In genomic region chr10:100347568-100348195, GRCh38 we compare ENCODE assay signal across 8 cellular contexts. TPM values are rescaled to one million over a fixed set of nuclear protein-coding genes. Genes with fewer than 3 reads are reported as not detected.
DNase-seq lines count a peak whose midpoint lies in the region; ATAC-seq and TF ChIP-seq lines count a peak whose summit lies in the region.

No MANE protein-coding gene starts in this region.

- POLR2A ChIA-PET in PC-3 (lab: Charles Lee; ENCODE audit: unreplicated experiment) (interaction anchor here (0.7 kb wide), 1 partner anchor 59 kb away, joined by 4 read pairs; no protein-coding TSS in a partner anchor), GM10248 (lab: Yijun Ruan, JAX) (interaction anchor here (2.3 kb wide), 1 partner anchor 21 kb away, joined by 7 read pairs; no protein-coding TSS in a partner anchor)
- POLR2A ChIA-PET in naive thymus-derived CD4-positive, alpha-beta T cell (lab: Charles Lee) = interaction anchor here (0.6 to 2.2 kb wide), 5 partner anchors 10 to 187 kb away, joined by 3 to 10 read pairs (median 4); partner anchors contain the start of gene HIF1AN

- ATAC-seq in PC-3 = no peak
- no peak for ATAC-seq in naive thymus-derived CD4-positive, alpha-beta T cell
- no peak for ATAC-seq in GM19463 (IDR thresholded peaks at IDR 0.05; ENCODE audit: unreplicated experiment)

- peak; percentile 22 for DNase-seq in SKM-1 treated with dmso at 0.1 percent for 144 hours (lab: John Stamatoyannopoulos, UW; ENCODE audit: unreplicated experiment)
- no peak for DNase-seq in SKM-1 (lab: John Stamatoyannopoulos, UW; ENCODE audit: unreplicated experiment)
- no peak for DNase-seq in PC-3
- DNase-seq in endodermal cell = no peak
- no peak for DNase-seq in naive thymus-derived CD4-positive, alpha-beta T cell
- DNase-seq in GM10248 (ENCODE audit: extremely low spot score) = no peak
- no peak for DNase-seq in hepatic stellate cell (ENCODE audit: low spot score)

- TSS peak; percentile 44 for BruUV-seq in PC-3 (replicated peaks; lab: Mats Ljungman, UMichigan)

- peaks cover 48% of the 10 kb centered on the region for H3K36me3 Mint-ChIP-seq in endodermal cell (ENCODE audit: low read depth)
- peaks cover 6 to 44% (median 7%) of the 10 kb centered on the region in 5 donors for H3K36me3 Mint-ChIP-seq in naive thymus-derived CD4-positive, alpha-beta T cell

- H3F3A ChIP-seq in PC-3 (ENCODE audit: low read length, unreplicated experiment) = no peaks in the 10 kb centered on the region

- WGBS in endodermal cell (ENCODE audit: insufficient coverage in 1 of 2, insufficient read length in 1 of 2), 2 experiments = 0 to 1% methylated on average over 13 to 31 of the region's 32 CpGs

- H3K9me3 ChIP-seq in PC-3 (ENCODE audit: low read length) (no peaks in the 10 kb centered on the region), endodermal cell (ENCODE audit: control insufficient read depth, low read length) (no peaks in the 10 kb centered on the region)
- no peaks in the 10 kb centered on the region for H3K9me3 ChIP-seq in naive thymus-derived CD4-positive, alpha-beta T cell (ENCODE audit: control insufficient read depth in 2 of 3, low read length in 3 of 3)

- no peaks in the 10 kb centered on the region for H3K27me3 ChIP-seq in PC-3 (ENCODE audit: low read length)
- H3K27me3 ChIP-seq in endodermal cell (ENCODE audit: control insufficient read depth, insufficient read depth, low read length, poor library complexity, severe bottlenecking) = no peaks in the 10 kb centered on the region
- no peaks in the 10 kb centered on the region for H3K27me3 ChIP-seq in naive thymus-derived CD4-positive, alpha-beta T cell (ENCODE audit: control insufficient read depth in 2 of 2, insufficient read depth in 2 of 2, low read length in 2 of 2)

- peak overlapping the region; percentile 100 for H3K4me3 Mint-ChIP-seq in endodermal cell
- H3K4me3 Mint-ChIP-seq in naive thymus-derived CD4-positive, alpha-beta T cell = peak overlapping the region; percentile 84 to 98 (median 90)

- no peak for TF ChIP-seq CTCF in PC-3 (conservative IDR thresholded peaks at IDR 0.05; ENCODE audit: low read depth, low read length)
- TF ChIP-seq CTCF in endodermal cell (conservative IDR thresholded peaks at IDR 0.05) = no peak
- no peak for TF ChIP-seq CTCF in GM10248 (IDR thresholded peaks at IDR 0.05; ENCODE audit: control extremely low read depth, extremely low read depth, low read depth, missing control alignments)

- H3K27ac Mint-ChIP-seq in endodermal cell = peak overlapping the region; percentile 94
- H3K27ac Mint-ChIP-seq in naive thymus-derived CD4-positive, alpha-beta T cell = peak overlapping the region in 8 of 9 donors; percentile 14 to 87 (median 61)

- peaks cover 53% of the 10 kb centered on the region for H3K79me2 ChIP-seq in PC-3 (ENCODE audit: low read length)

- H3K9me2 ChIP-seq in PC-3 (replicated peaks; ENCODE audit: low read length) = no peaks in the 10 kb centered on the region

- H3K4me1 ChIP-seq in PC-3 (ENCODE audit: insufficient read depth, low read length) = peaks cover 28% of the 10 kb centered on the region
- peaks cover 18% of the 10 kb centered on the region for H3K4me1 ChIP-seq in endodermal cell (ENCODE audit: control insufficient read depth, insufficient read depth, low read length)
- H3K4me1 ChIP-seq in naive thymus-derived CD4-positive, alpha-beta T cell (ENCODE audit: control insufficient read depth in 2 of 2, insufficient read depth in 2 of 2, low read length in 2 of 2) = peaks cover 5 to 10% of the 10 kb centered on the region in 2 donors

- peaks cover 46% of the 10 kb centered on the region for H3K4me1 Mint-ChIP-seq in endodermal cell
- H3K4me1 Mint-ChIP-seq in naive thymus-derived CD4-positive, alpha-beta T cell = peaks cover 15 to 69% (median 27%) of the 10 kb centered on the region in 7 donors

- H2AFZ ChIP-seq in PC-3 (ENCODE audit: low read length) = peak overlapping the region; percentile 40; the same call in 1 of the 2 replicates

- CTCF ChIA-PET in PC-3 (lab: Charles Lee) (no interaction called here), GM10248 (lab: Yijun Ruan, JAX) (interaction anchor here (1.5 to 12.6 kb wide), 4 partner anchors 10 to 85 kb away, joined by 3 to 147 read pairs (median 30); partner anchors contain the start of gene PKD2L1)
- CTCF ChIA-PET in naive thymus-derived CD4-positive, alpha-beta T cell (lab: Charles Lee) = interaction anchor here (0.7 to 1.3 kb wide), 2 partner anchors 23 to 167 kb away, joined by 3 to 7 read pairs; no protein-coding TSS in a partner anchor

- intact Hi-C loops in PC-3 (cut with micrococcal nuclease) = loop anchor here (1.0 to 5.0 kb wide), 4 partner anchors 23 to 175 kb away; no protein-coding TSS in a partner anchor
- intact Hi-C loops in naive thymus-derived CD4-positive, alpha-beta T cell (cut with micrococcal nuclease) = loop anchor here (1.0 to 2.0 kb wide), 4 partner anchors 26 to 164 kb away; partner anchors contain the start of gene BLOC1S2 (in 1 of the 2)

- H3K4me3 ChIP-seq in PC-3 (ENCODE audit: low read length) = peak overlapping the region; percentile 96
- H3K4me3 ChIP-seq in endodermal cell (ENCODE audit: low read length) = peak overlapping the region; percentile 96
- peak overlapping the region; percentile 67 for H3K4me3 ChIP-seq in naive thymus-derived CD4-positive, alpha-beta T cell (ENCODE audit: low read length)

- H3K36me3 ChIP-seq in PC-3 (ENCODE audit: low read depth, low read length) (peaks cover 45% of the 10 kb centered on the region), endodermal cell (ENCODE audit: control insufficient read depth, insufficient read depth, low read length) (peaks cover 46% of the 10 kb centered on the region)
- peaks cover 0 to 8% (median 0%) of the 10 kb centered on the region in 3 experiments for H3K36me3 ChIP-seq in naive thymus-derived CD4-positive, alpha-beta T cell (ENCODE audit: control insufficient read depth in 2 of 3, insufficient read depth in 3 of 3, low read length in 3 of 3)

- no peaks in the 10 kb centered on the region for H3K27me3 Mint-ChIP-seq in endodermal cell (ENCODE audit: insufficient read depth)
- peaks cover 0 to 8% (median 0%) of the 10 kb centered on the region in 5 donors for H3K27me3 Mint-ChIP-seq in naive thymus-derived CD4-positive, alpha-beta T cell

- peak overlapping the region; percentile 90 for H3K4me2 ChIP-seq in PC-3 (ENCODE audit: low read length)

- H3K9me3 Mint-ChIP-seq in endodermal cell = no peaks in the 10 kb centered on the region
- no peaks in the 10 kb centered on the region for H3K9me3 Mint-ChIP-seq in naive thymus-derived CD4-positive, alpha-beta T cell

- H3K27ac ChIP-seq in PC-3 (ENCODE audit: low read length) (no peak overlapping the region), endodermal cell (ENCODE audit: low read depth, low read length) (peak overlapping the region; percentile 33)
- H3K27ac ChIP-seq in naive thymus-derived CD4-positive, alpha-beta T cell (ENCODE audit: low read depth, low read length) = no peak overlapping the region

- H3K9ac ChIP-seq in PC-3 (ENCODE audit: low read length) (peak overlapping the region; percentile 87), endodermal cell (ENCODE audit: extremely low read depth, low read length, poor library complexity, severe bottlenecking) (peak overlapping the region; percentile 82)

- H4K20me1 ChIP-seq in PC-3 (ENCODE audit: low read length) = peaks cover 38% of the 10 kb centered on the region

RNA-seq across cellular contexts. Expression of gene SCD, which starts 0.6 kb away (rescaled TPM):
- total RNA-seq in PC-3 (2014; rRNA removed) (116 and 121 TPM in 2 replicates), endodermal cell (100 to 1,000 TPM; 369 to 442 TPM)
- polyA plus RNA-seq in endodermal cell (2013, experiment 1 of 2) = 672 TPM
- 688 TPM for polyA plus RNA-seq in endodermal cell (2013, experiment 2 of 2)
- 100 to 1,000 TPM in 1 of 5 experiments, 1 to 10 TPM in 4; 1.1 to 121 (median 2.3) TPM for total RNA-seq in naive thymus-derived CD4-positive, alpha-beta T cell
- polyA plus RNA-seq in naive thymus-derived CD4-positive, alpha-beta T cell = 1 to 10 TPM; 1.0 to 2.7 TPM

RNA-seq across cellular contexts. Expression of gene PKD2L1, which starts 17.7 kb away (rescaled TPM):
- not detected in 2 replicates for total RNA-seq in PC-3 (2014; rRNA removed)
- total RNA-seq in endodermal cell = not detected
- polyA plus RNA-seq in endodermal cell (2013, experiment 1 of 2) = 0.11 TPM
- polyA plus RNA-seq in endodermal cell (2013, experiment 2 of 2) = 0.58 TPM
- total RNA-seq in naive thymus-derived CD4-positive, alpha-beta T cell = under 1 TPM in 1 of 5 experiments, not detected in 4; 0.46 TPM
- under 1 TPM in 1 of 2 donors, not detected in 1; 0.10 TPM for polyA plus RNA-seq in naive thymus-derived CD4-positive, alpha-beta T cell
